Comparison of ENCODE assay signal across 19 cellular contexts in the genomic region with DNA sequence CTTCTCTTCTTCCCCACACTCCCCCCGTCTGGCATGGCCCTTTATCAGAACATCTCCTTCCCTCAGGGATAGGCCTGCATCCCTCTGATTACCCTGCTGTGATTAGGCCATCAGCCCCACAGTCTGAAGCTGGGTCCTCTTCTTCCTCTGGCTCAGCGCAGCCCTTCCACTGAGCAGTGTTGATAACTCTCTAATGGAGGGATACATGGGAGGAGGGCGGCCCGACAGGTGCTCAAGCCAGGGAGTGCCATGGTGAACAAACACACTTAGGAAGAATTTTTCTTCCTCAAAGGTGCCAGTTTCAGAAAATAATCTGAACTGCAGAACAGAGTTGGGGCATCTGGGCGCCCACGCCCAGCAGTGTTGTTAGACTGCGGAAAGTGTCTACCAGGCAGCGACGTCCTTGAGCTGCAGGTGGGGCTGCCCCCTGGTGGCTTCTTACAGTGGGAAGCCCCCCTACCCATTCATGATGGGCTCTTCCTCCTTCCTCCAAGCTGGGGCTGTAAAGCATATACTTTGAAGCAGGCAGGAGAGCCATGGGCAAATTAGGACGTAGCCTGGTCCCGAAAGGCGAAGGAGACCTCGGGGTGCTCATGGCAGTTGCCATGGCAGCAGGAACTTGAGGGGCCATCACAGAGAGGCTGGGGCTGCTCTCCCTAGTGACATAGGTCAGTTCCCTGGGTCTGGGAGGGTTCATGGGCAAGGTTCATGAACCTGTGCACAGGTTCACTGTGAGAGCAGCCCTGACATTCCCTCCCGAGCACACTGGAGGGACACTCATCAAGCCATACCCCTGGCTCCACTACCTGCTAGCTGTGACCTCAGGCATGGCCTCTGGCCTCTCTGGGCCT. TPM values are rescaled to one million over a fixed set of nuclear protein-coding genes. Genes with fewer than 3 reads are reported as not detected.
DNase-seq lines count a peak whose midpoint lies in the region; ATAC-seq and TF ChIP-seq lines count a peak whose summit lies in the region.
"Had no signal": no experiment of that assay in that cellular context is flagged by ENCODE, and none has a peak within 500 bp of the region (broad histone marks: within the 10 kb centered on the region; RNA-seq: fewer than 3 reads in every experiment).

No MANE protein-coding gene starts in this region.

- no peak overlapping the region for H2BK5ac ChIP-seq in mesendoderm (ENCODE audit: low read length)

- H3K4me2 ChIP-seq in mesendoderm (ENCODE audit: low read length): no peak overlapping the region
- no peak overlapping the region for H3K4me2 ChIP-seq in mammary epithelial cell (ENCODE audit: insufficient read depth, low read depth, low read length)

- BruUV-seq in mammary epithelial cell (replicated peaks; lab: Mats Ljungman, UMichigan): no TSS peak

- peaks cover 6% of the 10 kb centered on the region for H3K4me1 Mint-ChIP-seq in WTC11
- H3K4me1 Mint-ChIP-seq: activated CD4-positive, alpha-beta memory T cell treated with anti-CD3 and anti-CD28 coated beads, Interleukin-2, amount 10 ng/mL, durations not matched to agents 7 days and 5 days; natural killer cell had no signal

- no peak for TF ChIP-seq CTCF in WTC11 (IDR thresholded peaks at IDR 0.05)
- no peak for TF ChIP-seq CTCF in mammary epithelial cell (conservative IDR thresholded peaks at IDR 0.05 in 1 of 2, IDR thresholded peaks at IDR 0.05 in 1 of 2; ENCODE audit: extremely low read depth in 1 of 2, insufficient read depth in 1 of 2, low read depth in 1 of 2, low read length in 2 of 2)

- POLR2A ChIA-PET in WTC11 (lab: Charles Lee): interaction anchor here (0.6 kb wide), 1 partner anchor 66 kb away, joined by 4 read pairs; no protein-coding TSS in a partner anchor

- no peak overlapping the region for H2AFZ ChIP-seq in mammary epithelial cell (ENCODE audit: low read depth, low read length)

- no peak overlapping the region for H3K56ac ChIP-seq in mesendoderm (ENCODE audit: low read length)

- H3K9me3 ChIP-seq in mammary epithelial cell (replicated peaks; ENCODE audit: insufficient read depth, low read length): no peaks in the 10 kb centered on the region

- H3K4ac ChIP-seq in mesendoderm (ENCODE audit: low read depth, low read length): no peak overlapping the region

- dilution Hi-C loops in mammary epithelial cell (cut with HindIII; ENCODE audit: low sequenced_read_pairs): no loop called here

- ATAC-seq in WTC11 (peak; percentile 67), GM18502 (IDR thresholded peaks at IDR 0.05; ENCODE audit: poor library complexity, unreplicated experiment) (no peak)
- ATAC-seq: activated T-cell treated with anti-CD3 and anti-CD28 coated beads, Interleukin-2, amount 50 U/mL, for 72 hours; esophagus mucosa had no signal

- intact Hi-C loops in mammary epithelial cell (cut with micrococcal nuclease): no loop called here

- H3K9ac ChIP-seq in mesendoderm (ENCODE audit: low read length): no peak overlapping the region
- no peak overlapping the region for H3K9ac ChIP-seq in mammary epithelial cell (ENCODE audit: insufficient read depth, low read length)

- no peak overlapping the region for H4K8ac ChIP-seq in mesendoderm (ENCODE audit: low read depth, low read length)

- no peaks in the 10 kb centered on the region for H3K36me3 Mint-ChIP-seq in WTC11
- H3K36me3 Mint-ChIP-seq: natural killer cell had no signal

- H3K23ac ChIP-seq in mesendoderm (ENCODE audit: low read length): no peak overlapping the region

- H3K9me3 Mint-ChIP-seq in WTC11: no peaks in the 10 kb centered on the region
- H3K9me3 Mint-ChIP-seq: activated CD4-positive, alpha-beta memory T cell treated with anti-CD3 and anti-CD28 coated beads, Interleukin-2, amount 10 ng/mL, durations not matched to agents 7 days and 5 days; activated T-cell treated with anti-CD3 and anti-CD28 coated beads, Interleukin-2, amount 50 U/mL, for 72 hours; CD4-positive, alpha-beta T cell; natural killer cell had no signal

- H3K4me3 ChIP-seq in mesendoderm (ENCODE audit: low read length): no peak overlapping the region
- no peak overlapping the region for H3K4me3 ChIP-seq in mammary epithelial cell (replicated peaks in 1 of 3; ENCODE audit: insufficient read depth in 1 of 3, low read depth in 2 of 3, low read length in 3 of 3)
- H3K4me3 ChIP-seq: dorsolateral prefrontal cortex had no signal

- no peak overlapping the region for H3K27ac Mint-ChIP-seq in WTC11
- H3K27ac Mint-ChIP-seq: activated CD4-positive, alpha-beta memory T cell treated with anti-CD3 and anti-CD28 coated beads, Interleukin-2, amount 10 ng/mL, durations not matched to agents 7 days and 5 days; activated T-cell treated with anti-CD3 and anti-CD28 coated beads, Interleukin-2, amount 50 U/mL, for 72 hours; CD4-positive, alpha-beta T cell; natural killer cell had no signal

- H3K27ac ChIP-seq in mesendoderm (ENCODE audit: low read depth, low read length) (no peak overlapping the region), mammary epithelial cell (ENCODE audit: insufficient read depth, low read depth, low read length) (no peak overlapping the region)
- H3K27ac ChIP-seq: dorsolateral prefrontal cortex had no signal

- DNase-seq in activated effector memory CD4-positive, alpha-beta T cell treated with anti-CD3 and anti-CD28 coated beads, Interleukin-2, amount 50 U/mL, for 16 hours: peak; percentile 42
- DNase-seq in activated effector memory CD4-positive, alpha-beta T cell treated with Interleukin-2 at 50 U/mL for 16 hours: no peak
- DNase-seq in WTC11 (ENCODE audit: low spot score): peak; percentile 46
- peak; percentile 42 for DNase-seq in mesendoderm
- DNase-seq in ecto neural progenitor cell (ENCODE audit: low spot score): no peak
- no peak for DNase-seq in T-helper 2 cell
- no peak for DNase-seq in mammary epithelial cell
- DNase-seq: ACHN; activated CD4-positive, alpha-beta memory T cell treated with anti-CD3 and anti-CD28 coated beads, Interleukin-2, amount 10 ng/mL, durations not matched to agents 7 days and 5 days; activated T-cell treated with anti-CD3 and anti-CD28 coated beads, Interleukin-2, amount 50 U/mL, for 72 hours; CD4-positive, alpha-beta T cell; DMS53; natural killer cell; NCI-H2029; stimulated activated CD4-positive, alpha-beta T cell treated with anti-CD3 and anti-CD28 coated beads, Interleukin-15, amount 100 ng/mL, for 24 hours; stimulated activated naive CD4-positive, alpha-beta T cell treated with Interleukin-2 at 50 U/mL for 16 hours had no signal

- no peaks in the 10 kb centered on the region for H3K79me1 ChIP-seq in mesendoderm (ENCODE audit: low read length)

- no peaks in the 10 kb centered on the region for H3K27me3 ChIP-seq in mesendoderm (ENCODE audit: insufficient read depth, low read length, poor library complexity)
- peaks cover 4% of the 10 kb centered on the region for H3K27me3 ChIP-seq in mammary epithelial cell (ENCODE audit: insufficient read depth, low read length)

- no peak overlapping the region for H2BK15ac ChIP-seq in mesendoderm (replicated peaks; ENCODE audit: low read depth)

- in situ Hi-C loops in mammary epithelial cell (cut with MboI; ENCODE audit: low sequenced_read_pairs in 2 of 2): loop anchor here (25.0 kb wide), 2 partner anchors 127 to 402 kb away; no protein-coding TSS in a partner anchor

- CTCF ChIA-PET in WTC11 (lab: Charles Lee): interaction anchor here (0.5 to 4.8 kb wide), 25 partner anchors 11 to 405 kb away, joined by 3 to 52 read pairs (median 4); no protein-coding TSS in a partner anchor
- CTCF ChIA-PET in mammary epithelial cell (lab: Charles Lee; ENCODE audit: low non-redundant PET): no interaction called here

- no peaks in the 10 kb centered on the region for H3K27me3 Mint-ChIP-seq in WTC11 (ENCODE audit: low read depth)
- H3K27me3 Mint-ChIP-seq: CD4-positive, alpha-beta T cell had no signal

- H3K4me3 Mint-ChIP-seq in WTC11: no peak overlapping the region
- H3K4me3 Mint-ChIP-seq: activated CD4-positive, alpha-beta memory T cell treated with anti-CD3 and anti-CD28 coated beads, Interleukin-2, amount 10 ng/mL, durations not matched to agents 7 days and 5 days; activated T-cell treated with anti-CD3 and anti-CD28 coated beads, Interleukin-2, amount 50 U/mL, for 72 hours; CD4-positive, alpha-beta T cell; natural killer cell had no signal

- H2BK120ac ChIP-seq in mesendoderm (ENCODE audit: low read depth, low read length): no peak overlapping the region

- H3K36me3 ChIP-seq in mesendoderm (ENCODE audit: control insufficient read depth, insufficient read depth, low read length) (no peaks in the 10 kb centered on the region), mammary epithelial cell (ENCODE audit: insufficient read depth, low read length) (no peaks in the 10 kb centered on the region)

- H4K5ac ChIP-seq in mesendoderm (ENCODE audit: low read length): no peak overlapping the region

- no peaks in the 10 kb centered on the region for H4K20me1 ChIP-seq in mammary epithelial cell (ENCODE audit: insufficient read depth, low read length)

- H3K18ac ChIP-seq in mesendoderm (ENCODE audit: low read length): no peak overlapping the region

- no peaks in the 10 kb centered on the region for H3K79me2 ChIP-seq in mesendoderm (ENCODE audit: control insufficient read depth, insufficient read depth, low read length)
- no peaks in the 10 kb centered on the region for H3K79me2 ChIP-seq in mammary epithelial cell (ENCODE audit: insufficient read depth, low read length)

- H3K4me1 ChIP-seq in mesendoderm (ENCODE audit: control insufficient read depth, low read depth, low read length) (no peaks in the 10 kb centered on the region), mammary epithelial cell (ENCODE audit: insufficient read depth, low read length) (peaks cover 5% of the 10 kb centered on the region)

- H2AK5ac ChIP-seq in mesendoderm (ENCODE audit: low read length): no peak overlapping the region

- no CpG with 5 or more reads among the region's 14 CpGs for WGBS in mesendoderm (ENCODE audit: extremely low coverage, insufficient coverage, low lambda C conversion rate)
- WGBS in mammary epithelial cell (ENCODE audit: low coverage, missing lambda C conversion rate): 87% methylated on average over 13 of the region's 14 CpGs

TF ChIP-seq in WTC11, 78 proteins besides CTCF, POLR2A, EP300 and RAD21 (continues in another document):
- TF ChIP-seq ESRRA (CRISPR knock-in tag; IDR thresholded peaks at IDR 0.05; ENCODE audit: borderline replicate concordance) (no peak), CBFB (CRISPR knock-in tag; IDR thresholded peaks at IDR 0.05; ENCODE audit: low read depth) (no peak), GTF2I (CRISPR knock-in tag; conservative IDR thresholded peaks at IDR 0.05) (no peak), JAZF1 (CRISPR knock-in tag; IDR thresholded peaks at IDR 0.05) (no peak)

RNA-seq across cellular contexts. Expression of gene NR2C2, which starts 33.2 kb away (rescaled TPM):
- total RNA-seq in WTC11 (2021): 48.6 to 51.5 TPM (median 50.8 TPM) in 3 replicates
- polyA plus RNA-seq in mesendoderm (2013, experiment 1 of 2): 17.7 TPM
- polyA plus RNA-seq in mesendoderm (2013, experiment 2 of 2): 17.2 TPM
- total RNA-seq in mammary epithelial cell: 10 to 100 TPM; 27.0 to 32.7 TPM
- polyA plus RNA-seq in mammary epithelial cell: 12.0 TPM
- 31.9 TPM for polyA minus RNA-seq in mammary epithelial cell

Comparison
In these comparisons a context has a peak if more than half of its experiments do, and no peak if none do; other contexts are left out.
1. DNase-seq: peak in activated effector memory CD4-positive, alpha-beta T cell treated with anti-CD3 and anti-CD28 coated beads, Interleukin-2, amount 50 U/mL, for 16 hours (single experiment), WTC11 (single experiment) and mesendoderm (single experiment); none in activated effector memory CD4-positive, alpha-beta T cell treated with Interleukin-2 at 50 U/mL for 16 hours (single experiment), ecto neural progenitor cell (single experiment), T-helper 2 cell (0 of 5) and mammary epithelial cell (single experiment).